In genomic region chr4:39029752-39030694, GRCh38 we compare ENCODE assay signal across 1 cellular context.
A peak's percentile ranks its signal among the peaks of the same experiment; 100 is the strongest.
TF ChIP-seq lines count a peak whose summit lies in the region.

No MANE protein-coding gene starts in this region.

TF ChIP-seq in IMR-90, 13 proteins besides CTCF, POLR2A, EP300 and RAD21:
- TF ChIP-seq SMC3 (IDR thresholded peaks at IDR 0.05; ENCODE audit: low read depth, low read length) = no peak
- TF ChIP-seq MAFK (IDR thresholded peaks at IDR 0.05; ENCODE audit: low read depth, low read length) = 0 out of 2 replicates have a peak, but pooled peaks have one; percentile 14
- no peak for TF ChIP-seq MXI1 (IDR thresholded peaks at IDR 0.05; ENCODE audit: borderline replicate concordance, low read depth, low read length)
- TF ChIP-seq RFX5 (IDR thresholded peaks at IDR 0.05; ENCODE audit: low read depth, low read length) = no peak
